In the genomic region with DNA sequence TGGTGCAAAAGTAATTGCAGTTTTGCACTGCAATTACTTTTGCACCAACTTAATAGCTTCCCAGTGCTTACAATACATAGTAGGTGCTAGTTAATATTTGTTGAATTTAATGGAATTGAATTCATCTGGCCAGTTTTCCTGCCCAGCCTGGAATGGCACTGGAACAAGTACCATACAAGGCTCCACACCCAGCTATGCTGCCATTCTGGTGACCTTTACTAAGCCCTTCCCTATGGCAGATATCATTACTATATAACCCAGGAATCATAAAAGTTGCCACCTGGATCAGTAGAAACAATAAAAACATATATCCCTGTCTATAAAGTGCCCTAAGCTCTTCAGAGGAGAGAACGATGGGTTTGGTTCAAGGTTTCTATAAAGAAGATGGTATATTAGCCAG, we compare ENCODE assay signal across 31 cellular contexts. TPM values are rescaled to one million over a fixed set of nuclear protein-coding genes. Genes with fewer than 3 reads are reported as not detected.
"Had no signal": no experiment of that assay in that cellular context is flagged by ENCODE, and none has a peak within 500 bp of the region (broad histone marks: within the 10 kb centered on the region; RNA-seq: fewer than 3 reads in every experiment).

No MANE protein-coding gene starts in this region.

- H3K9me3 ChIP-seq: MG63 had no signal

- ATAC-seq: activated CD8-positive, alpha-beta T cell treated with anti-CD3 and anti-CD28 coated beads for 36 hours; activated naive CD8-positive, alpha-beta T cell treated with anti-CD3 and anti-CD28 coated beads, Interleukin-2, amount 50 U/mL, for 24 hours; PC-3 had no signal

- DNase-seq: activated CD4-positive, alpha-beta T cell treated with anti-CD3 and anti-CD28 coated beads, Interleukin-2, amount 10 ng/mL, durations not matched to agents 24 days and 14 days; activated CD4-positive, alpha-beta T cell treated with anti-CD3 and anti-CD28 coated beads, Interleukin-2, amount 50 U/mL, for 4 hours; activated CD8-positive, alpha-beta T cell treated with anti-CD3 and anti-CD28 coated beads for 36 hours; activated gamma-delta T cell treated with Interleukin-2 at 50 U/mL for 16 hours; activated naive CD4-positive, alpha-beta T cell treated with anti-CD3 and anti-CD28 coated beads for 36 hours; activated naive CD8-positive, alpha-beta T cell treated with anti-CD3 and anti-CD28 coated beads, Interleukin-2, amount 50 U/mL, for 24 hours; activated T-cell treated with anti-CD3 and anti-CD28 coated beads, Interleukin-2, amount 50 U/mL, for 24 hours; anterior cingulate cortex; caudate nucleus; Karpas-422; KBM-7; MG63; NCI-H1048; NCI-H1105 treated with DMSO at 0.1 percent for 48 hours; NCI-H1436; NCI-H1694 treated with DMSO at 0.1 percent for 48 hours; NCI-H2029; NCI-H2171; NCI-H510A; NCI-H526; NCI-H748 treated with DMSO at 0.1 percent for 48 hours; NK-92 treated with Interleukin-12 subunit alpha and Interleukin-12 subunit beta, amount 100 ng/mL, for 24 hours; PC-3; Right ventricle myocardium superior; SW 1271; T-helper 1 cell; T-helper 2 cell; T-helper 9 cell had no signal

- H3K27ac ChIP-seq: RWPE1 had no signal

- H3K27me3 ChIP-seq: MG63 had no signal

- H3K4me3 ChIP-seq: MG63 had no signal

- H3K36me3 ChIP-seq: MG63 had no signal

RNA-seq across cellular contexts. Expression of a gene that starts 22.4 kb away (rescaled TPM):
- total RNA-seq: activated T-helper 2 cell treated with anti-CD3 and anti-CD28 coated beads, Interferon-gamma antibody, Interleukin-2, Interleukin-4, amounts not matched to agents 10 μg/mL and 5 μg/mL and 100 μg/mL, durations not matched to agents 14 hours and 24 hours and 36 hours had no signal
- polyA plus RNA-seq: IgD-negative memory B cell had no signal
